Comparison of ENCODE assay signal across 12 cellular contexts in genomic region chr13:48660356-48661076, GRCh38. TPM values are rescaled to one million over a fixed set of nuclear protein-coding genes. Genes with fewer than 3 reads are reported as not detected.
A peak's percentile ranks its signal among the peaks of the same experiment; 100 is the strongest.
DNase-seq lines count a peak whose midpoint lies in the region; ATAC-seq and TF ChIP-seq lines count a peak whose summit lies in the region.
"Had no signal": no experiment of that assay in that cellular context is flagged by ENCODE, and none has a peak within 500 bp of the region (broad histone marks: within the 10 kb centered on the region; RNA-seq: fewer than 3 reads in every experiment).

No MANE protein-coding gene starts in this region.

- peaks cover 38% of the 10 kb centered on the region for H3K9me3 ChIP-seq in left ventricle myocardium inferior (replicated peaks)
- H3K9me3 ChIP-seq in prostate gland: no peaks in the 10 kb centered on the region

- 47% methylated on average over 4 of the region's 4 CpGs for WGBS in prostate gland

- H3K36me3 ChIP-seq in left ventricle myocardium inferior: no peaks in the 10 kb centered on the region
- H3K36me3 ChIP-seq in prostate gland: no peaks in the 10 kb centered on the region

- H3K27ac ChIP-seq in left ventricle myocardium inferior (replicated peaks): peak overlapping the region; percentile 82
- peak overlapping the region; percentile 11 for H3K27ac ChIP-seq in substantia nigra (ENCODE audit: low read depth, low read length, poor library complexity, severe bottlenecking)
- no peak overlapping the region for H3K27ac ChIP-seq in prostate gland

- H3K27me3 ChIP-seq in left ventricle myocardium inferior (ENCODE audit: low read depth) (no peaks in the 10 kb centered on the region), prostate gland (replicated peaks; ENCODE audit: insufficient read depth) (no peaks in the 10 kb centered on the region)

- peak overlapping the region; percentile 25 for H3K4me3 ChIP-seq in NB4 (ENCODE audit: low read depth, low read length)
- no peak overlapping the region for H3K4me3 ChIP-seq in left ventricle myocardium inferior
- no peak overlapping the region for H3K4me3 ChIP-seq in prostate gland
- H3K4me3 ChIP-seq: dorsolateral prefrontal cortex had no signal

- TF ChIP-seq CTCF in NB4 (IDR thresholded peaks at IDR 0.05; ENCODE audit: low read depth, low read length): no peak
- no peak for TF ChIP-seq CTCF in left ventricle myocardium inferior (IDR thresholded peaks at IDR 0.05; ENCODE audit: borderline replicate concordance)
- TF ChIP-seq CTCF in prostate gland (IDR thresholded peaks at IDR 0.05): no peak

- TF ChIP-seq POLR2A in NB4 (IDR thresholded peaks at IDR 0.05; ENCODE audit: extremely low read depth, insufficient read length) (no peak), prostate gland (IDR thresholded peaks at IDR 0.05) (no peak)

- H3K4me1 ChIP-seq in left ventricle myocardium inferior: peaks cover 26% of the 10 kb centered on the region
- no peaks in the 10 kb centered on the region for H3K4me1 ChIP-seq in prostate gland (replicated peaks)

- DNase-seq in NB4 (ENCODE audit: low read depth) (peak; percentile 83), left ventricle myocardium inferior (no peak), substantia nigra (lab: John Stamatoyannopoulos, UW) (peak in 7 of 49 donors; percentile 1 to 41 (median 5)), prostate gland (ENCODE audit: low spot score) (no peak), DMS153 (lab: John Stamatoyannopoulos, UW) (no peak)
- DNase-seq: activated effector memory CD4-positive, alpha-beta T cell treated with Interleukin-2 at 50 U/mL for 16 hours; dorsolateral prefrontal cortex; NCI-H510A had no signal

- ATAC-seq in GM21390 (IDR thresholded peaks at IDR 0.05; ENCODE audit: unreplicated experiment): peak; percentile 55
- ATAC-seq in HG03280 (IDR thresholded peaks at IDR 0.05; ENCODE audit: unreplicated experiment): no peak

- intact Hi-C loops in left ventricle myocardium inferior (cut with micrococcal nuclease): no loop called here
- intact Hi-C loops in prostate gland (cut with DNase I): no loop called here

RNA-seq across cellular contexts. Expression of gene CYSLTR2, which starts 6.8 kb away (rescaled TPM):
- total RNA-seq in left ventricle myocardium inferior (7.6 TPM), prostate gland (under 1 TPM; 0.59 to 0.74 TPM)
- total RNA-seq: G401, H4 had no signal

Comparison
In these comparisons a context has a peak if more than half of its experiments do, and no peak if none do; other contexts are left out.
1. H3K27ac ChIP-seq: peak in left ventricle myocardium inferior (single experiment) and substantia nigra (single experiment); none in prostate gland (0 of 2).